In the genomic region with DNA sequence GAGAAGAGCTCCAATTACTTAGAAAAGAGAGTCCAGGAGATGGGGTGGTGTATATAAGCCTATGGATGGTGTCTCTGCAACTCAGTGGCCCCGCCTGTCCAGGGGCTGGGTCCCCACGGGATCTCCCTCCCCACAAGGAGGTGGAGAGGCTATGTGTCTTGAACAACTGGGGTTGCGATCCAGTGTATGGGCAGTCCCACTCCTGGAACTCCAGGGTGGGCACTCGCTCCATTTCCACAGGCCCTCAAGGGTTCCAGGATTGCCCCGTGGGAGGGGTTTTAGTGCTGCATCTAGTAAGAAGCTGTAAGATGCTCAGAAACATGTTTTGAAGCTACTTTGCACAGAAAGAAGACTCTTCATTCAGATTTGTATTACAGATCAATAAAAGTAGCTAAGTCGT, we compare ENCODE assay signal across 8 cellular contexts. TPM values are rescaled to one million over a fixed set of nuclear protein-coding genes. Genes with fewer than 3 reads are reported as not detected.
DNase-seq lines count a peak whose midpoint lies in the region; ATAC-seq, FAIRE-seq and TF ChIP-seq lines count a peak whose summit lies in the region.

No MANE protein-coding gene starts in this region.

- H3K9me3 Mint-ChIP-seq in CD8-positive, alpha-beta memory T cell = no peaks in the 10 kb centered on the region
- H3K9me3 Mint-ChIP-seq in endothelial cell (ENCODE audit: unreplicated experiment) = no peaks in the 10 kb centered on the region
- H3K9me3 Mint-ChIP-seq in naive thymus-derived CD8-positive, alpha-beta T cell = no peaks in the 10 kb centered on the region

- no peaks in the 10 kb centered on the region for H3K36me3 ChIP-seq in CD8-positive, alpha-beta memory T cell (ENCODE audit: insufficient read depth, low read length)

- POLR2A ChIA-PET in CD8-positive, alpha-beta memory T cell (lab: Charles Lee) = interaction anchor here (1.0 kb wide), 1 partner anchor 10 kb away, joined by 3 read pairs; no protein-coding TSS in a partner anchor
- POLR2A ChIA-PET in RWPE1 (lab: Yijun Ruan, JAX; ENCODE audit: low non-redundant PET) = no interaction called here
- POLR2A ChIA-PET in naive thymus-derived CD8-positive, alpha-beta T cell (lab: Charles Lee) = no interaction called here

- FAIRE-seq in RCC 7860 (lab: Jason Lieb, UNC) = no peak

- H3K4me3 ChIP-seq in CD8-positive, alpha-beta memory T cell (ENCODE audit: low read length) = peak overlapping the region; percentile 70

- H3K9me3 ChIP-seq in CD8-positive, alpha-beta memory T cell (ENCODE audit: low read length) = no peaks in the 10 kb centered on the region

- peaks cover 2 to 19% of the 10 kb centered on the region in 2 donors for H3K27me3 Mint-ChIP-seq in CD8-positive, alpha-beta memory T cell
- H3K27me3 Mint-ChIP-seq in endothelial cell (ENCODE audit: unreplicated experiment) = peaks cover 2% of the 10 kb centered on the region
- H3K27me3 Mint-ChIP-seq in naive thymus-derived CD8-positive, alpha-beta T cell = peaks cover 16 to 32% (median 23%) of the 10 kb centered on the region in 5 donors

- DNase-seq in CD8-positive, alpha-beta memory T cell = no peak
- DNase-seq in RWPE1 (ENCODE audit: low spot score) (no peak), endothelial cell (ENCODE audit: low spot score) (peak; percentile 6), RCC 7860 (ENCODE audit: low spot score) (no peak), HT-29 (ENCODE audit: low spot score) (no peak), cortex of kidney (lab: John Stamatoyannopoulos, UW) (no peak)
- DNase-seq in naive thymus-derived CD8-positive, alpha-beta T cell = peak in 1 of 10 donors; percentile 1

- CTCF ChIA-PET in CD8-positive, alpha-beta memory T cell (lab: Charles Lee) = interaction anchor here (0.7 kb wide), 1 partner anchor 9 kb away, joined by 4 read pairs; no protein-coding TSS in a partner anchor
- CTCF ChIA-PET in RWPE1 (lab: Yijun Ruan, JAX) = interaction anchor here (1.2 to 1.8 kb wide), 2 partner anchors 31 to 42 kb away, joined by 3 to 6 read pairs; no protein-coding TSS in a partner anchor

- peak overlapping the region; percentile 50 to 94 (median 88) for H3K27ac Mint-ChIP-seq in CD8-positive, alpha-beta memory T cell
- H3K27ac Mint-ChIP-seq in endothelial cell (ENCODE audit: unreplicated experiment) = peak overlapping the region; percentile 87
- peak overlapping the region in 8 of 10 donors; percentile 55 to 89 (median 78) for H3K27ac Mint-ChIP-seq in naive thymus-derived CD8-positive, alpha-beta T cell

- H3K36me3 Mint-ChIP-seq in CD8-positive, alpha-beta memory T cell = peaks cover 0 to 9% (median 0%) of the 10 kb centered on the region in 3 donors
- H3K36me3 Mint-ChIP-seq in endothelial cell (ENCODE audit: low read depth, unreplicated experiment) = no peaks in the 10 kb centered on the region
- H3K36me3 Mint-ChIP-seq in naive thymus-derived CD8-positive, alpha-beta T cell = no peaks in the 10 kb centered on the region

- peak overlapping the region; percentile 80 for H3K27ac ChIP-seq in CD8-positive, alpha-beta memory T cell (ENCODE audit: low read depth, low read length)
- peak overlapping the region; percentile 95 for H3K27ac ChIP-seq in RWPE1

- H3K4me1 Mint-ChIP-seq in CD8-positive, alpha-beta memory T cell = peaks cover 27 to 45% (median 43%) of the 10 kb centered on the region in 3 donors
- peaks cover 16% of the 10 kb centered on the region for H3K4me1 Mint-ChIP-seq in endothelial cell (ENCODE audit: unreplicated experiment)
- H3K4me1 Mint-ChIP-seq in naive thymus-derived CD8-positive, alpha-beta T cell = peaks cover 2 to 30% (median 27%) of the 10 kb centered on the region in 4 donors

- TF ChIP-seq CTCF in RWPE1 (conservative IDR thresholded peaks at IDR 0.05; ENCODE audit: low read depth) (no peak), endothelial cell (IDR thresholded peaks at IDR 0.05; ENCODE audit: unreplicated experiment) (no peak)

- no peaks in the 10 kb centered on the region for H3K27me3 ChIP-seq in CD8-positive, alpha-beta memory T cell (ENCODE audit: insufficient read depth, low read length, poor library complexity, severe bottlenecking)

- peak overlapping the region; percentile 86 to 96 (median 91) for H3K4me3 Mint-ChIP-seq in CD8-positive, alpha-beta memory T cell
- peak overlapping the region; percentile 89 for H3K4me3 Mint-ChIP-seq in endothelial cell (ENCODE audit: unreplicated experiment)
- peak overlapping the region; percentile 80 to 90 (median 86) for H3K4me3 Mint-ChIP-seq in naive thymus-derived CD8-positive, alpha-beta T cell

- peaks cover 8% of the 10 kb centered on the region for H3K4me1 ChIP-seq in CD8-positive, alpha-beta memory T cell (ENCODE audit: insufficient read depth, low read length)

- peak; percentile 10 for ATAC-seq in GM21723 (IDR thresholded peaks at IDR 0.05; ENCODE audit: unreplicated experiment)
- peak in 1 of 2 donors; percentile 16 for ATAC-seq in naive thymus-derived CD8-positive, alpha-beta T cell

RNA-seq across cellular contexts. Expression of a gene that starts 0.6 kb away (rescaled TPM):
- 10 to 100 TPM; 21.8 to 21.9 TPM for total RNA-seq in CD8-positive, alpha-beta memory T cell
- polyA plus RNA-seq in CD8-positive, alpha-beta memory T cell = 22.7 TPM
- 68.5 TPM for total RNA-seq in endothelial cell (ENCODE audit: unreplicated experiment)
- total RNA-seq in naive thymus-derived CD8-positive, alpha-beta T cell = 10 to 100 TPM; 20.0 to 21.5 TPM
- polyA plus RNA-seq in naive thymus-derived CD8-positive, alpha-beta T cell = 10 to 100 TPM; 10.8 to 17.2 (median 14.7) TPM
- 12.4 and 14.5 TPM in 2 replicates for total RNA-seq in HT-29 (2014; rRNA removed; shearing (Covaris generic))
